ENCODE assay signal across 8 cellular contexts in the genomic region with DNA sequence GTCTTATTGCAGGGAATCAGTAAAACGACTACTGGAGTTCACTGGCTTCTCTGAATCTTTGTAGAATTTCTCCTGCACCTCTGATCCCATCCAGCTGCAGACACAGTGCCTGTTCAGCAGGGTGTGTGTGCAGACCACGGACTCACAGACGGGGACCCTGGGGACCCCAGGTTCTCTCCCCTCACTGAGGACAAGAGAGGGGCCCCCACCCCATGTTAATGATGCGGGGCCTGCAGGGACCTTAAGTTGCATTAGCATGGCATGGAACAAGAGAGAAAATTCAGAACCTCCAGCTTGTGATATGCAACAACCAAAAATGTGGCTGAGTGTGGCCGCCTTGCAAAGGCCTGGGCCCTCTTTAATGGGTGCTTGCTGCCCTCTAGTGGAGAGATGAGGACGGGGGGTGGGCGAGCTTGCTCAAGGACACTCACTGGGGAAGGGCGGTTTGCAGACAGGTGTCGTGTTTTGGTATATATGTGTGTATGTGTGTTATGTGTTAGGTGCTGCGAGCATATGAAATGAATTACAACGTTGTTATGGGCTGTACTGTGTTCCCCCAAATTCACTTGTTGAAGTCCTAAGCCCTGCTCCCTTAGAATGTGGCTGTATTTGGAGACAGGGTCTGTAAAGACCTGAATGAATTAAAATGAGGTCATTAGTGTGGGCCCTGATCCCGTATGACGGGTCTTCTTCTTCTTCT.
DNase-seq lines count a peak whose midpoint lies in the region; ATAC-seq and TF ChIP-seq lines count a peak whose summit lies in the region.

No MANE protein-coding gene starts in this region.

- no peaks in the 10 kb centered on the region for H3K36me3 Mint-ChIP-seq in CD4-positive, alpha-beta T cell (ENCODE audit: low read depth)

- H3K4me3 Mint-ChIP-seq in CD4-positive, alpha-beta T cell = no peak overlapping the region

- H3K27me3 ChIP-seq in CD4-positive, alpha-beta T cell (ENCODE audit: control insufficient read depth, insufficient read depth, low read length) = no peaks in the 10 kb centered on the region

- no peaks in the 10 kb centered on the region for H3K27me3 Mint-ChIP-seq in CD4-positive, alpha-beta T cell

- TF ChIP-seq CTCF in CD4-positive, alpha-beta T cell (IDR thresholded peaks at IDR 0.05) = peak; percentile 91

- CTCF ChIA-PET in CD4-positive, alpha-beta T cell (lab: Charles Lee) = interaction anchor here (0.6 to 2.4 kb wide), 16 partner anchors 10 to 1390 kb away, joined by 3 to 22 read pairs (median 4); partner anchors contain the start of gene ESS2

- H3K9me3 ChIP-seq in CD4-positive, alpha-beta T cell (ENCODE audit: control insufficient read depth, low read length) = no peaks in the 10 kb centered on the region

- POLR2A ChIA-PET in CD4-positive, alpha-beta T cell (lab: Charles Lee) = interaction anchor here (0.6 to 1.5 kb wide), 9 partner anchors 32 to 487 kb away, joined by 3 to 12 read pairs (median 5); partner anchors contain the start of genes C22orf39, CDC45, ESS2 and HIRA

- intact Hi-C loops in CD4-positive, alpha-beta T cell (cut with DNase I, micrococcal nuclease) = loop anchor here (1.0 to 10.0 kb wide), 11 partner anchors 33 to 525 kb away; partner anchors contain the start of genes ESS2 (in 2 of the 2), CDC45 (in 1 of the 2) and UFD1 (in 1 of the 2)

- peak; percentile 99 for ATAC-seq in CD4-positive, alpha-beta T cell (ENCODE audit: poor library complexity)
- ATAC-seq in HG03442 (IDR thresholded peaks at IDR 0.05; ENCODE audit: unreplicated experiment) = no peak

- H3K27ac ChIP-seq in CD4-positive, alpha-beta T cell (ENCODE audit: low read depth, low read length) = no peak overlapping the region

- DNase-seq in CD4-positive, alpha-beta T cell = peak; percentile 78 to 90 (median 84)
- DNase-seq in HK-2 (ENCODE audit: unreplicated experiment) (peak; percentile 73), NOMO-1 (lab: John Stamatoyannopoulos, UW; ENCODE audit: unreplicated experiment in 2 of 2) (peak; percentile 62 to 71), epidermal melanocyte (ENCODE audit: insufficient read length, low spot score) (peak; percentile 95), myocyte (ENCODE audit: low read depth) (peak; percentile 87)
- peak; percentile 45 for DNase-seq in activated CD8-positive, alpha-beta memory T cell treated with anti-CD3 and anti-CD28 coated beads, Interleukin-2, amount 50 U/mL, for 1 hour (ENCODE audit: extremely low read depth)
- DNase-seq in stimulated activated CD8-positive, alpha-beta memory T cell treated with anti-CD3 and anti-CD28 coated beads, Interleukin-4, amount 100 ng/mL, for 48 hours = peak; percentile 93

- H3K27ac Mint-ChIP-seq in CD4-positive, alpha-beta T cell = no peak overlapping the region

- peaks cover 6% of the 10 kb centered on the region for H3K4me1 Mint-ChIP-seq in CD4-positive, alpha-beta T cell (ENCODE audit: low read depth)

- H3K9me3 Mint-ChIP-seq in CD4-positive, alpha-beta T cell = no peaks in the 10 kb centered on the region

Comparison
In these comparisons a context has a peak if more than half of its experiments do, and no peak if none do; other contexts are left out.
1. DNase-seq: peak in every context shown above with its lines; median percentile 95 in epidermal melanocyte; 93 in stimulated activated CD8-positive, alpha-beta memory T cell treated with anti-CD3 and anti-CD28 coated beads, Interleukin-4, amount 100 ng/mL, for 48 hours; 87 in myocyte; 84 in CD4-positive, alpha-beta T cell; 73 in HK-2; 66 in NOMO-1; 45 in activated CD8-positive, alpha-beta memory T cell treated with anti-CD3 and anti-CD28 coated beads, Interleukin-2, amount 50 U/mL, for 1 hour.